ENCODE assay signal across 8 cellular contexts in the genomic region with DNA sequence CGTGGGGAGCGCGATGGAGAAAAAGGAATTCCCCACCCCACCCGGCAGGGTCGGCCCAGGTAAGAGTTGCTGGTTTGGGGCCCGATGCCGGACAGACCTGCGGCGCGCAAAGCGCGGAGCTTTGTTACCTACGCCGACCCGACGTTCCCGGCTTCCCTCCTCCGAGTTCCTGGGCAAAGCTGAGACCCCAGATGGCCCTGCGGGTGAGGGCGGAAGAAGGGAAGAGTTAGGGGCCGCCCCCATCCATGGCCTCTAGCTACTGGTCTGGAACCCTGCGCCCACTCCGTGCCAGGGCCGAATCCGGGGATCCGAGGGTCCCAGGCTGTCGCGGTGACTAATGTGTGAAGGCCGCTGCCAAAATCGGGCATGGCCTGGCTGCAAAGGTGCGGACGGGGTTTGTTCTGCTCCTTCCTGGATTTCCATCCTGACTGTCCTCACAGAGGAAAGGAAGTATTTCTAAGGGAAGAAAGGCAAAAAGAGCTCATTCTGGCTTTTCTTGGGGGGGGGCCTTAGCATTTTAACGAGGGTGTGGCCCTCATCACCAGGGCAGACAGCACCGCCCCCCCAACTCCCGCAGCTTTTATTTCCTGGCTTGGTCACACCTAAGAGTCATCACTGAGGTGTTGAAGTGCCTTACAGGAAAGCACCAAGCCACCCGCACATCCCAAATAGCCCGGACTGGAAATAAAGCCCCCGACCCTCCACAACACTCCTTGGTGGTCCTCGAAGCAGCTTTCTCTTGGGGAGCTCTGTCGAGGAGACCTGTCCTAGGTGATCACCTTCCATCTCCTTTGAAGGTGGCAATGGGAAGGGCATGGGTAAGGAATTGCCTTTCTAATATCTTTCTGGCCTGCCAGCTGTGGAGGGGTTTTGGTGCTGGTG. TPM values are rescaled to one million over a fixed set of nuclear protein-coding genes. Genes with fewer than 3 reads are reported as not detected.
A peak's percentile ranks its signal among the peaks of the same experiment; 100 is the strongest.
DNase-seq lines count a peak whose midpoint lies in the region; ATAC-seq and TF ChIP-seq lines count a peak whose summit lies in the region.

No MANE protein-coding gene starts in this region.

- no peaks in the 10 kb centered on the region for H3K79me2 ChIP-seq in OCI-LY3 (ENCODE audit: low read length)

- H3K4me1 ChIP-seq in OCI-LY3 (ENCODE audit: low read length) (no peaks in the 10 kb centered on the region), endodermal cell (ENCODE audit: control insufficient read depth, insufficient read depth, low read length) (peaks cover 8% of the 10 kb centered on the region)

- peak overlapping the region; percentile 92 for H3K4me2 ChIP-seq in OCI-LY3 (ENCODE audit: low read length)

- H3K9ac ChIP-seq in OCI-LY3 (ENCODE audit: low read length) (peak overlapping the region; percentile 66; the same call in 1 of the 2 replicates), endodermal cell (ENCODE audit: extremely low read depth, low read length, poor library complexity, severe bottlenecking) (peak overlapping the region; percentile 91)

- H4K20me1 ChIP-seq in OCI-LY3 (ENCODE audit: insufficient read depth, low read length): no peaks in the 10 kb centered on the region

- peak overlapping the region; percentile 79 for H3K27ac Mint-ChIP-seq in endodermal cell
- peak overlapping the region in 2 of 10 donors; percentile 15 to 27 for H3K27ac Mint-ChIP-seq in naive thymus-derived CD8-positive, alpha-beta T cell

- H3K4me3 ChIP-seq in OCI-LY3 (ENCODE audit: low read length): peak overlapping the region; percentile 89
- H3K4me3 ChIP-seq in endodermal cell (ENCODE audit: low read length): peak overlapping the region; percentile 95

- no peaks in the 10 kb centered on the region for H3K27me3 Mint-ChIP-seq in endodermal cell (ENCODE audit: insufficient read depth)
- H3K27me3 Mint-ChIP-seq in naive thymus-derived CD8-positive, alpha-beta T cell: peaks cover 8 to 23% (median 13%) of the 10 kb centered on the region in 5 donors

- no peaks in the 10 kb centered on the region for H3K9me3 Mint-ChIP-seq in endodermal cell
- no peaks in the 10 kb centered on the region for H3K9me3 Mint-ChIP-seq in naive thymus-derived CD8-positive, alpha-beta T cell

- ATAC-seq in naive thymus-derived CD8-positive, alpha-beta T cell: peak; percentile 17 to 26
- no peak for ATAC-seq in GM21515 (IDR thresholded peaks at IDR 0.05; ENCODE audit: unreplicated experiment)
- no peak for ATAC-seq in left lobe of liver

- no peak overlapping the region for H2AFZ ChIP-seq in OCI-LY3 (ENCODE audit: low read depth, low read length)

- H3K36me3 ChIP-seq in OCI-LY3 (replicated peaks; ENCODE audit: low read depth, low read length) (no peaks in the 10 kb centered on the region), endodermal cell (ENCODE audit: control insufficient read depth, insufficient read depth, low read length) (peaks cover 20% of the 10 kb centered on the region)

- H3K27ac ChIP-seq in OCI-LY3 (ENCODE audit: low read length) (no peak overlapping the region), endodermal cell (ENCODE audit: low read depth, low read length) (peak overlapping the region; percentile 66)

- H3K27me3 ChIP-seq in OCI-LY3 (ENCODE audit: low read depth, low read length) (peaks cover 25% of the 10 kb centered on the region), endodermal cell (ENCODE audit: control insufficient read depth, insufficient read depth, low read length, poor library complexity, severe bottlenecking) (no peaks in the 10 kb centered on the region)

- POLR2A ChIA-PET in naive thymus-derived CD8-positive, alpha-beta T cell (lab: Charles Lee): interaction anchor here (0.7 kb wide), 1 partner anchor 13 kb away, joined by 3 read pairs; no protein-coding TSS in a partner anchor

- H3K4me3 Mint-ChIP-seq in endodermal cell: peak overlapping the region; percentile 88
- H3K4me3 Mint-ChIP-seq in naive thymus-derived CD8-positive, alpha-beta T cell: peak overlapping the region; percentile 55 to 79 (median 66)

- H3K36me3 Mint-ChIP-seq in endodermal cell (ENCODE audit: low read depth): peaks cover 21% of the 10 kb centered on the region
- peaks cover 0 to 28% (median 13%) of the 10 kb centered on the region in 3 donors for H3K36me3 Mint-ChIP-seq in naive thymus-derived CD8-positive, alpha-beta T cell

- WGBS in endodermal cell (ENCODE audit: insufficient coverage in 1 of 2, insufficient read length in 1 of 2), 2 experiments: 1 to 2% methylated on average over 24 to 40 of the region's 40 CpGs

- DNase-seq in NCI-H510A treated with DMSO at 0.1 percent for 48 hours (lab: John Stamatoyannopoulos, UW) (peak; percentile 66), NCI-H510A (lab: John Stamatoyannopoulos, UW) (no peak), endodermal cell (peak; percentile 93), GM19240 (ENCODE audit: insufficient read length, low spot score) (no peak), left lobe of liver (ENCODE audit: low spot score) (no peak)
- peak in 1 of 10 donors; percentile 59 for DNase-seq in naive thymus-derived CD8-positive, alpha-beta T cell

- peaks cover 20% of the 10 kb centered on the region for H3K4me1 Mint-ChIP-seq in endodermal cell
- H3K4me1 Mint-ChIP-seq in naive thymus-derived CD8-positive, alpha-beta T cell: peaks cover 3 to 11% (median 9%) of the 10 kb centered on the region in 4 donors

- H3K9me3 ChIP-seq in OCI-LY3 (ENCODE audit: insufficient read depth, low read length): no peaks in the 10 kb centered on the region
- H3K9me3 ChIP-seq in endodermal cell (ENCODE audit: control insufficient read depth, low read length): no peaks in the 10 kb centered on the region

- no peak for TF ChIP-seq CTCF in OCI-LY3 (IDR thresholded peaks at IDR 0.05; ENCODE audit: low read depth, low read length)
- TF ChIP-seq CTCF in endodermal cell (conservative IDR thresholded peaks at IDR 0.05): no peak

RNA-seq across cellular contexts. Expression of a gene that starts 1.1 kb away (rescaled TPM):
- total RNA-seq in endodermal cell (100 to 1,000 TPM; 167 to 183 TPM), left lobe of liver (1.3 TPM)
- 126 TPM for polyA plus RNA-seq in endodermal cell (2013, experiment 1 of 2)
- polyA plus RNA-seq in endodermal cell (2013, experiment 2 of 2): 121 TPM
- 10 to 100 TPM; 19.4 to 22.2 TPM for total RNA-seq in naive thymus-derived CD8-positive, alpha-beta T cell
- 10 to 100 TPM in 1 of 3 donors, 1 to 10 TPM in 1, not detected in 1; 6.5 to 10.3 TPM for polyA plus RNA-seq in naive thymus-derived CD8-positive, alpha-beta T cell

RNA-seq across cellular contexts. Expression of a gene that starts 17.7 kb away (rescaled TPM):
- total RNA-seq in endodermal cell: 10 to 100 TPM; 36.6 to 38.0 TPM
- 40.7 TPM for polyA plus RNA-seq in endodermal cell (2013, experiment 1 of 2)
- 35.4 TPM for polyA plus RNA-seq in endodermal cell (2013, experiment 2 of 2)
- 10 to 100 TPM; 57.2 to 64.6 TPM for total RNA-seq in naive thymus-derived CD8-positive, alpha-beta T cell
- 10 to 100 TPM in 2 of 3 donors, 1 to 10 TPM in 1; 9.9 to 12.7 (median 10.9) TPM for polyA plus RNA-seq in naive thymus-derived CD8-positive, alpha-beta T cell
- 141 TPM for total RNA-seq in left lobe of liver

RNA-seq across cellular contexts. Expression of a gene that starts 17.9 kb away (rescaled TPM):
- total RNA-seq in endodermal cell (10 to 100 TPM; 51.6 to 65.2 TPM), left lobe of liver (71.8 TPM)
- polyA plus RNA-seq in endodermal cell (2013, experiment 1 of 2): 64.5 TPM
- 63.3 TPM for polyA plus RNA-seq in endodermal cell (2013, experiment 2 of 2)
- 10 to 100 TPM; 58.1 to 59.3 TPM for total RNA-seq in naive thymus-derived CD8-positive, alpha-beta T cell
- 10 to 100 TPM; 40.7 to 69.9 (median 59.5) TPM for polyA plus RNA-seq in naive thymus-derived CD8-positive, alpha-beta T cell

RNA-seq across cellular contexts. Expression of a gene that starts 23.5 kb away (rescaled TPM):
- 10 to 100 TPM; 39.0 to 51.7 TPM for total RNA-seq in endodermal cell
- polyA plus RNA-seq in endodermal cell (2013, experiment 1 of 2): 37.9 TPM
- 36.0 TPM for polyA plus RNA-seq in endodermal cell (2013, experiment 2 of 2)
- 10 to 100 TPM; 13.2 to 14.4 TPM for total RNA-seq in naive thymus-derived CD8-positive, alpha-beta T cell
- 1 to 10 TPM; 1.6 to 3.5 (median 1.6) TPM for polyA plus RNA-seq in naive thymus-derived CD8-positive, alpha-beta T cell
- total RNA-seq in left lobe of liver: 8.5 TPM

RNA-seq across cellular contexts. Expression of a gene that starts 55.7 kb away (rescaled TPM):
- total RNA-seq in endodermal cell (10 to 100 TPM; 76.9 to 80.6 TPM), left lobe of liver (21.7 TPM)
- 68.7 TPM for polyA plus RNA-seq in endodermal cell (2013, experiment 1 of 2)
- 67.9 TPM for polyA plus RNA-seq in endodermal cell (2013, experiment 2 of 2)
- 10 to 100 TPM; 53.9 to 55.5 TPM for total RNA-seq in naive thymus-derived CD8-positive, alpha-beta T cell
- polyA plus RNA-seq in naive thymus-derived CD8-positive, alpha-beta T cell: 10 to 100 TPM; 52.7 to 74.5 (median 57.8) TPM

Comparison
In these comparisons a context has a peak if more than half of its experiments do, and no peak if none do; other contexts are left out.
1. DNase-seq: peak in NCI-H510A treated with DMSO at 0.1 percent for 48 hours (single experiment) and endodermal cell (single experiment); none in NCI-H510A (single experiment), GM19240 (single experiment) and left lobe of liver (single experiment).
2. ATAC-seq: peak in naive thymus-derived CD8-positive, alpha-beta T cell (2 of 2); none in GM21515 (single experiment) and left lobe of liver (single experiment).
3. RNA of a gene that starts 1.1 kb away (total RNA-seq): 167 to 183 TPM in endodermal cell; 19.4 to 22.2 TPM in naive thymus-derived CD8-positive, alpha-beta T cell and 1.3 TPM in left lobe of liver (single experiment); every median in the first group is over 4 times any median in the second.